In the genomic region with DNA sequence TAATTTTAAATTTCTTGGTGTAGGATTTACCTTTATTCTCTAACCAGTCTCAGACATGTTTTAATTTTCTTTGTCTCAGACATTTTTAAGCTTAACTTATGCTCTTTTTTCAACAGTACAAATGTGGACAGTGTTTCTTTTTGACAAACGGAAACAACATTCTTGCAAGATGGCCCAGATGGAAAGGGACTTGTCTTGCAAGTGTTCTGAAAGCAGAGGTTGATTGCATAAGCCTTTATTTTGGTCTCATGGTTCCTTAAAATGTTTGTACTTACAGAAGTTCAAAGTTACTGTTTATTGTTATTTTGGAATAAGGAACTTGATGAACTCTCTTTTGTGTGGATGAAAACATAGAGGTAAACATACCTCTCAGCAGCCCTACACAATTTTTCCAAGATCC, we compare ENCODE assay signal across 10 cellular contexts. TPM values are rescaled to one million over a fixed set of nuclear protein-coding genes. Genes with fewer than 3 reads are reported as not detected.
DNase-seq lines count a peak whose midpoint lies in the region; ATAC-seq, FAIRE-seq and TF ChIP-seq lines count a peak whose summit lies in the region.
"Had no signal": no experiment of that assay in that cellular context is flagged by ENCODE, and none has a peak within 500 bp of the region (broad histone marks: within the 10 kb centered on the region; RNA-seq: fewer than 3 reads in every experiment).

No MANE protein-coding gene starts in this region.

- H3K79me2 ChIP-seq in MM.1S (ENCODE audit: low read length): peaks cover 98% of the 10 kb centered on the region

- peak; percentile 42 for FAIRE-seq in GM19239 (lab: Jason Lieb, UNC)

- no peaks in the 10 kb centered on the region for H4K20me1 ChIP-seq in MM.1S (ENCODE audit: insufficient read depth, low read length)

- no peaks in the 10 kb centered on the region for H3K9me2 ChIP-seq in MM.1S (replicated peaks; ENCODE audit: insufficient read depth, low read length)

- peaks cover 6% of the 10 kb centered on the region; the same call in 1 of the 2 replicates for H3F3A ChIP-seq in MM.1S (ENCODE audit: insufficient read depth, low read length)

- no peak overlapping the region for H3K4me2 ChIP-seq in MM.1S (ENCODE audit: low read depth, low read length)

- no peaks in the 10 kb centered on the region for H3K27me3 Mint-ChIP-seq in stimulated activated memory B cell treated with anti-CD40 and anti-IgM and Interleukin-4, amounts not matched to agents 10 μg/mL and 1 μg/mL and 100 μg/mL, for 72 hours
- H3K27me3 Mint-ChIP-seq: effector memory CD8-positive, alpha-beta T cell had no signal

- H3K36me3 ChIP-seq in Peyer's patch (no peaks in the 10 kb centered on the region), MM.1S (replicated peaks; ENCODE audit: insufficient read depth, low read length) (no peaks in the 10 kb centered on the region)

- H2AFZ ChIP-seq in MM.1S (ENCODE audit: low read length): no peak overlapping the region
- H2AFZ ChIP-seq: GM23248 had no signal

- peaks cover 25% of the 10 kb centered on the region for H3K36me3 Mint-ChIP-seq in stimulated activated memory B cell treated with anti-CD40 and anti-IgM and Interleukin-4, amounts not matched to agents 10 μg/mL and 1 μg/mL and 100 μg/mL, for 72 hours

- peak in 1 of 2 donors; percentile 10 for TF ChIP-seq POLR2A in Peyer's patch (IDR thresholded peaks at IDR 0.05)

- no peak overlapping the region for H3K4me3 ChIP-seq in Peyer's patch
- no peak overlapping the region for H3K4me3 ChIP-seq in fibroblast of villous mesenchyme (ENCODE audit: low read depth, low read length)
- no peak overlapping the region for H3K4me3 ChIP-seq in MM.1S (ENCODE audit: low read length)
- H3K4me3 ChIP-seq: GM23248 had no signal

- peak overlapping the region; percentile 98 for H3K27ac Mint-ChIP-seq in stimulated activated memory B cell treated with anti-CD40 and anti-IgM and Interleukin-4, amounts not matched to agents 10 μg/mL and 1 μg/mL and 100 μg/mL, for 72 hours

- H3K4me1 Mint-ChIP-seq in stimulated activated memory B cell treated with anti-CD40 and anti-IgM and Interleukin-4, amounts not matched to agents 10 μg/mL and 1 μg/mL and 100 μg/mL, for 72 hours: peaks cover 82% of the 10 kb centered on the region

- DNase-seq in GM19239 (ENCODE audit: insufficient read length, low spot score): no peak
- no peak for DNase-seq in Peyer's patch
- DNase-seq in fibroblast of villous mesenchyme (ENCODE audit: low read depth): peak; percentile 69
- no peak for DNase-seq in MM.1S
- DNase-seq: effector memory CD8-positive, alpha-beta T cell; GM23248; NCI-H524 had no signal

- H3K27ac ChIP-seq in Peyer's patch (peak overlapping the region; percentile 51 to 100 (median 83)), MM.1S (ENCODE audit: low read length) (no peak overlapping the region)
- H3K27ac ChIP-seq: GM23248 had no signal

- no peaks in the 10 kb centered on the region for H3K9me3 Mint-ChIP-seq in stimulated activated memory B cell treated with anti-CD40 and anti-IgM and Interleukin-4, amounts not matched to agents 10 μg/mL and 1 μg/mL and 100 μg/mL, for 72 hours
- H3K9me3 Mint-ChIP-seq: effector memory CD8-positive, alpha-beta T cell had no signal

- H3K4me1 ChIP-seq in Peyer's patch (peaks cover 4 to 69% (median 15%) of the 10 kb centered on the region in 4 donors), MM.1S (ENCODE audit: low read length) (peaks cover 16% of the 10 kb centered on the region)

- no peak overlapping the region for H3K9ac ChIP-seq in MM.1S (ENCODE audit: low read length)
- H3K9ac ChIP-seq: GM23248 had no signal

- H3K27me3 ChIP-seq in Peyer's patch: no peaks in the 10 kb centered on the region
- H3K27me3 ChIP-seq in MM.1S (replicated peaks; ENCODE audit: insufficient read depth, low read length): no peaks in the 10 kb centered on the region

- TF ChIP-seq CTCF in Peyer's patch (IDR thresholded peaks at IDR 0.05) (no peak), fibroblast of villous mesenchyme (IDR thresholded peaks at IDR 0.05; ENCODE audit: insufficient read depth, low read depth, low read length) (no peak), MM.1S (IDR thresholded peaks at IDR 0.05; ENCODE audit: low read length) (no peak)

- no peak overlapping the region for H3K4me3 Mint-ChIP-seq in stimulated activated memory B cell treated with anti-CD40 and anti-IgM and Interleukin-4, amounts not matched to agents 10 μg/mL and 1 μg/mL and 100 μg/mL, for 72 hours

- no peak for ATAC-seq in stimulated activated memory B cell treated with anti-CD40 and anti-IgM and Interleukin-4, amounts not matched to agents 10 μg/mL and 1 μg/mL and 100 μg/mL, for 72 hours
- ATAC-seq in HG02884 (IDR thresholded peaks at IDR 0.05; ENCODE audit: unreplicated experiment) (no peak), GM21619 (IDR thresholded peaks at IDR 0.05; ENCODE audit: unreplicated experiment) (no peak)
- ATAC-seq: effector memory CD8-positive, alpha-beta T cell had no signal

- H3K9me3 ChIP-seq in Peyer's patch (no peaks in the 10 kb centered on the region), MM.1S (replicated peaks; ENCODE audit: insufficient read depth, low read length) (no peaks in the 10 kb centered on the region)

RNA-seq across cellular contexts. Expression of gene SMAP2, which starts 22.9 kb away (rescaled TPM):
- total RNA-seq in Peyer's patch (100 to 1,000 TPM in 1 of 4 donors, 10 to 100 TPM in 3; 24.7 to 170 (median 33.7) TPM), fibroblast of villous mesenchyme (15.8 and 19.4 TPM in 2 replicates)

RNA-seq across cellular contexts. Expression of gene ZFP69B, which starts 53.9 kb away (rescaled TPM):
- total RNA-seq in Peyer's patch (1 to 10 TPM in 3 of 4 donors, under 1 TPM in 1; 0.88 to 5.8 (median 2.3) TPM), fibroblast of villous mesenchyme (3.9 and 5.8 TPM in 2 replicates)
